Comparison of ENCODE assay signal across 1 cellular context in the genomic region with DNA sequence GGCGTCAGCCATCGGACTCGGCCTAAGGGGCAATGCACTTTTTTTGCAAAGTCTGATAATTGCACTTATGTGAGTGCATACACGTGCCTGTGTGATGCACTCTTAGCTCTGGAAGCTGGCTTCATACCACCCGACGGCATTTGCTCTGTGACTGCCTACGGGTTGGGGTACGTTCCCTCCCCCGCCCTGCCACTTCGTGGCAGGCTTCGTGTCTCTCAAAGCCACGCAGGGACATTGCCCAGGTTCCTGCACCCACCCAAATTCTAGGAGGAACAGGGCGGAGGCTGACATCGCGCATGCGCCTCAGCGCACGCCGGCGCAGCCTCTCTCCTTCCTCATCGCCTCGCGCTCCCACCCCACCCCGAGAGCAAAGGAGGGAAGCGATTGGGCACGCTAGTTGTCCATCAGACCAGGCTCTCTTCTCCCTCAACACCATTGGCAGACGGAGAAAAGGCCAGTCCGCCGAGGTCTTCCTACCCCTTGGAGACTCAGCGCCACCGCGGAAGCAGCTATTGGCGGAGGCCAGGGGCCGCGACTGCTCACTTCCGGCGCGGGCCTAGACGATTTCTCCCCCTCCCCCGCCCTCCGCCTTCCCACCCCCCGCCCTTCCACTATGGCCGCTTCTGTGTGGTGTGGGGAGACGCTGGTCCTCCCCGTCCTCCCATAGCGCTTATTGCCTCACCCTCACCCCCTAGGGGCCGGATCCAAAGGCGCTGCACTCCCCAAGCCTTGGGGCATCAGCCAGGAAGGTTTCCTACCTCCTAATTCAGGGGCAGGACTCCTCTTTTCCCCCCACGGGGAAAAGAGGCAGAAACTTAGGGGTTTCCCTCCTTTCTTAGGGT.
TF ChIP-seq lines count a peak whose summit lies in the region.

A gene with protein sequence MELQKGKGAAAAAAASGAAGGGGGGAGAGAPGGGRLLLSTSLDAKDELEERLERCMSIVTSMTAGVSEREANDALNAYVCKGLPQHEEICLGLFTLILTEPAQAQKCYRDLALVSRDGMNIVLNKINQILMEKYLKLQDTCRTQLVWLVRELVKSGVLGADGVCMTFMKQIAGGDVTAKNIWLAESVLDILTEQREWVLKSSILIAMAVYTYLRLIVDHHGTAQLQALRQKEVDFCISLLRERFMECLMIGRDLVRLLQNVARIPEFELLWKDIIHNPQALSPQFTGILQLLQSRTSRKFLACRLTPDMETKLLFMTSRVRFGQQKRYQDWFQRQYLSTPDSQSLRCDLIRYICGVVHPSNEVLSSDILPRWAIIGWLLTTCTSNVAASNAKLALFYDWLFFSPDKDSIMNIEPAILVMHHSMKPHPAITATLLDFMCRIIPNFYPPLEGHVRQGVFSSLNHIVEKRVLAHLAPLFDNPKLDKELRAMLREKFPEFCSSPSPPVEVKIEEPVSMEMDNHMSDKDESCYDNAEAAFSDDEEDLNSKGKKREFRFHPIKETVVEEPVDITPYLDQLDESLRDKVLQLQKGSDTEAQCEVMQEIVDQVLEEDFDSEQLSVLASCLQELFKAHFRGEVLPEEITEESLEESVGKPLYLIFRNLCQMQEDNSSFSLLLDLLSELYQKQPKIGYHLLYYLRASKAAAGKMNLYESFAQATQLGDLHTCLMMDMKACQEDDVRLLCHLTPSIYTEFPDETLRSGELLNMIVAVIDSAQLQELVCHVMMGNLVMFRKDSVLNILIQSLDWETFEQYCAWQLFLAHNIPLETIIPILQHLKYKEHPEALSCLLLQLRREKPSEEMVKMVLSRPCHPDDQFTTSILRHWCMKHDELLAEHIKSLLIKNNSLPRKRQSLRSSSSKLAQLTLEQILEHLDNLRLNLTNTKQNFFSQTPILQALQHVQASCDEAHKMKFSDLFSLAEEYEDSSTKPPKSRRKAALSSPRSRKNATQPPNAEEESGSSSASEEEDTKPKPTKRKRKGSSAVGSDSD (plus strand): TSS at position 588 of the 842 bp plus-strand sequence. CDS start 585 bp downstream, outside the sequence.

TF ChIP-seq in HepG2, 621 proteins besides CTCF, POLR2A, EP300 and RAD21 (continued from another document and continues in another):
- TF ChIP-seq, protein P1, sequence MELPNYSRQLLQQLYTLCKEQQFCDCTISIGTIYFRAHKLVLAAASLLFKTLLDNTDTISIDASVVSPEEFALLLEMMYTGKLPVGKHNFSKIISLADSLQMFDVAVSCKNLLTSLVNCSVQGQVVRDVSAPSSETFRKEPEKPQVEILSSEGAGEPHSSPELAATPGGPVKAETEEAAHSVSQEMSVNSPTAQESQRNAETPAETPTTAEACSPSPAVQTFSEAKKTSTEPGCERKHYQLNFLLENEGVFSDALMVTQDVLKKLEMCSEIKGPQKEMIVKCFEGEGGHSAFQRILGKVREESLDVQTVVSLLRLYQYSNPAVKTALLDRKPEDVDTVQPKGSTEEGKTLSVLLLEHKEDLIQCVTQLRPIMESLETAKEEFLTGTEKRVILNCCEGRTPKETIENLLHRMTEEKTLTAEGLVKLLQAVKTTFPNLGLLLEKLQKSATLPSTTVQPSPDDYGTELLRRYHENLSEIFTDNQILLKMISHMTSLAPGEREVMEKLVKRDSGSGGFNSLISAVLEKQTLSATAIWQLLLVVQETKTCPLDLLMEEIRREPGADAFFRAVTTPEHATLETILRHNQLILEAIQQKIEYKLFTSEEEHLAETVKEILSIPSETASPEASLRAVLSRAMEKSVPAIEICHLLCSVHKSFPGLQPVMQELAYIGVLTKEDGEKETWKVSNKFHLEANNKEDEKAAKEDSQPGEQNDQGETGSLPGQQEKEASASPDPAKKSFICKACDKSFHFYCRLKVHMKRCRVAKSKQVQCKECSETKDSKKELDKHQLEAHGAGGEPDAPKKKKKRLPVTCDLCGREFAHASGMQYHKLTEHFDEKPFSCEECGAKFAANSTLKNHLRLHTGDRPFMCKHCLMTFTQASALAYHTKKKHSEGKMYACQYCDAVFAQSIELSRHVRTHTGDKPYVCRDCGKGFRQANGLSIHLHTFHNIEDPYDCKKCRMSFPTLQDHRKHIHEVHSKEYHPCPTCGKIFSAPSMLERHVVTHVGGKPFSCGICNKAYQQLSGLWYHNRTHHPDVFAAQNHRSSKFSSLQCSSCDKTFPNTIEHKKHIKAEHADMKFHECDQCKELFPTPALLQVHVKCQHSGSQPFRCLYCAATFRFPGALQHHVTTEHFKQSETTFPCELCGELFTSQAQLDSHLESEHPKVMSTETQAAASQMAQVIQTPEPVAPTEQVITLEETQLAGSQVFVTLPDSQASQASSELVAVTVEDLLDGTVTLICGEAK (IDR thresholded peaks at IDR 0.05) = no peak
- TF ChIP-seq, protein P1 (CRISPR knock-in tag; IDR thresholded peaks at IDR 0.05) = 0 out of 2 replicates have a peak, but pooled peaks have one; percentile 29
- TF ChIP-seq SAFB2 (CRISPR knock-in tag; IDR thresholded peaks at IDR 0.05; ENCODE audit: borderline replicate concordance, low read depth) = peak; percentile 67; the same call in 1 of the 2 replicates
- peak; percentile 66 for TF ChIP-seq ZNF605 (CRISPR knock-in tag; IDR thresholded peaks at IDR 0.05)
- peak; percentile 81 for TF ChIP-seq GATAD1 (CRISPR knock-in tag; IDR thresholded peaks at IDR 0.05)
- 0 out of 2 replicates have a peak, but pooled peaks have one; percentile 60 for TF ChIP-seq ZNF567 (CRISPR knock-in tag; IDR thresholded peaks at IDR 0.05; ENCODE audit: borderline replicate concordance)
- TF ChIP-seq, protein P2, sequence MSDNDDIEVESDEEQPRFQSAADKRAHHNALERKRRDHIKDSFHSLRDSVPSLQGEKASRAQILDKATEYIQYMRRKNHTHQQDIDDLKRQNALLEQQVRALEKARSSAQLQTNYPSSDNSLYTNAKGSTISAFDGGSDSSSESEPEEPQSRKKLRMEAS (IDR thresholded peaks at IDR 0.05) = peak; percentile 74; the same call in 1 of the 2 replicates
- peak; percentile 21; the same call in 1 of the 2 replicates for TF ChIP-seq KDM2A (CRISPR knock-in tag; IDR thresholded peaks at IDR 0.05; ENCODE audit: borderline replicate concordance, low read depth)
- TF ChIP-seq ZFP90 (CRISPR knock-in tag; IDR thresholded peaks at IDR 0.05; ENCODE audit: borderline replicate concordance) = 0 out of 2 replicates have a peak, but pooled peaks have one; percentile 47
- peak; percentile 40; the same call in 1 of the 2 replicates for TF ChIP-seq GATA4 (IDR thresholded peaks at IDR 0.05; ENCODE audit: borderline replicate concordance, low read depth)
- TF ChIP-seq ZNF781 (CRISPR knock-in tag; IDR thresholded peaks at IDR 0.05; ENCODE audit: borderline replicate concordance, not compliant biosample characterization) = no peak
- 0 out of 2 replicates have a peak, but pooled peaks have one; percentile 30 for TF ChIP-seq CBFB (CRISPR knock-in tag; IDR thresholded peaks at IDR 0.05)
- 0 out of 2 replicates have a peak, but pooled peaks have one; percentile 51 for TF ChIP-seq MTF2 (CRISPR knock-in tag; IDR thresholded peaks at IDR 0.05; ENCODE audit: borderline replicate concordance)
- peak; percentile 90 for TF ChIP-seq ELF1 (CRISPR knock-in tag; IDR thresholded peaks at IDR 0.05)
- TF ChIP-seq, protein P3, sequence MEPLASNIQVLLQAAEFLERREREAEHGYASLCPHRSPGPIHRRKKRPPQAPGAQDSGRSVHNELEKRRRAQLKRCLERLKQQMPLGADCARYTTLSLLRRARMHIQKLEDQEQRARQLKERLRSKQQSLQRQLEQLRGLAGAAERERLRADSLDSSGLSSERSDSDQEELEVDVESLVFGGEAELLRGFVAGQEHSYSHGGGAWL (CRISPR knock-in tag; IDR thresholded peaks at IDR 0.05) = peak; percentile 33; the same call in 1 of the 2 replicates
- TF ChIP-seq, protein P4, sequence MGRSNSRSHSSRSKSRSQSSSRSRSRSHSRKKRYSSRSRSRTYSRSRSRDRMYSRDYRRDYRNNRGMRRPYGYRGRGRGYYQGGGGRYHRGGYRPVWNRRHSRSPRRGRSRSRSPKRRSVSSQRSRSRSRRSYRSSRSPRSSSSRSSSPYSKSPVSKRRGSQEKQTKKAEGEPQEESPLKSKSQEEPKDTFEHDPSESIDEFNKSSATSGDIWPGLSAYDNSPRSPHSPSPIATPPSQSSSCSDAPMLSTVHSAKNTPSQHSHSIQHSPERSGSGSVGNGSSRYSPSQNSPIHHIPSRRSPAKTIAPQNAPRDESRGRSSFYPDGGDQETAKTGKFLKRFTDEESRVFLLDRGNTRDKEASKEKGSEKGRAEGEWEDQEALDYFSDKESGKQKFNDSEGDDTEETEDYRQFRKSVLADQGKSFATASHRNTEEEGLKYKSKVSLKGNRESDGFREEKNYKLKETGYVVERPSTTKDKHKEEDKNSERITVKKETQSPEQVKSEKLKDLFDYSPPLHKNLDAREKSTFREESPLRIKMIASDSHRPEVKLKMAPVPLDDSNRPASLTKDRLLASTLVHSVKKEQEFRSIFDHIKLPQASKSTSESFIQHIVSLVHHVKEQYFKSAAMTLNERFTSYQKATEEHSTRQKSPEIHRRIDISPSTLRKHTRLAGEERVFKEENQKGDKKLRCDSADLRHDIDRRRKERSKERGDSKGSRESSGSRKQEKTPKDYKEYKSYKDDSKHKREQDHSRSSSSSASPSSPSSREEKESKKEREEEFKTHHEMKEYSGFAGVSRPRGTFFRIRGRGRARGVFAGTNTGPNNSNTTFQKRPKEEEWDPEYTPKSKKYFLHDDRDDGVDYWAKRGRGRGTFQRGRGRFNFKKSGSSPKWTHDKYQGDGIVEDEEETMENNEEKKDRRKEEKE (IDR thresholded peaks at IDR 0.05) = no peak
- TF ChIP-seq, protein P5, sequence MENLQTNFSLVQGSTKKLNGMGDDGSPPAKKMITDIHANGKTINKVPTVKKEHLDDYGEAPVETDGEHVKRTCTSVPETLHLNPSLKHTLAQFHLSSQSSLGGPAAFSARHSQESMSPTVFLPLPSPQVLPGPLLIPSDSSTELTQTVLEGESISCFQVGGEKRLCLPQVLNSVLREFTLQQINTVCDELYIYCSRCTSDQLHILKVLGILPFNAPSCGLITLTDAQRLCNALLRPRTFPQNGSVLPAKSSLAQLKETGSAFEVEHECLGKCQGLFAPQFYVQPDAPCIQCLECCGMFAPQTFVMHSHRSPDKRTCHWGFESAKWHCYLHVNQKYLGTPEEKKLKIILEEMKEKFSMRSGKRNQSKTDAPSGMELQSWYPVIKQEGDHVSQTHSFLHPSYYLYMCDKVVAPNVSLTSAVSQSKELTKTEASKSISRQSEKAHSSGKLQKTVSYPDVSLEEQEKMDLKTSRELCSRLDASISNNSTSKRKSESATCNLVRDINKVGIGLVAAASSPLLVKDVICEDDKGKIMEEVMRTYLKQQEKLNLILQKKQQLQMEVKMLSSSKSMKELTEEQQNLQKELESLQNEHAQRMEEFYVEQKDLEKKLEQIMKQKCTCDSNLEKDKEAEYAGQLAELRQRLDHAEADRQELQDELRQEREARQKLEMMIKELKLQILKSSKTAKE (CRISPR knock-in tag; IDR thresholded peaks at IDR 0.05; ENCODE audit: borderline replicate concordance) = no peak
- TF ChIP-seq ZBTB42 (CRISPR knock-in tag; IDR thresholded peaks at IDR 0.05) = 0 out of 2 replicates have a peak, but pooled peaks have one; percentile 5
- TF ChIP-seq ZMYM4 (CRISPR knock-in tag; IDR thresholded peaks at IDR 0.05) = peak; percentile 71
- peak; percentile 79 for TF ChIP-seq KAT8 (CRISPR knock-in tag; IDR thresholded peaks at IDR 0.05)
- TF ChIP-seq, protein P6, sequence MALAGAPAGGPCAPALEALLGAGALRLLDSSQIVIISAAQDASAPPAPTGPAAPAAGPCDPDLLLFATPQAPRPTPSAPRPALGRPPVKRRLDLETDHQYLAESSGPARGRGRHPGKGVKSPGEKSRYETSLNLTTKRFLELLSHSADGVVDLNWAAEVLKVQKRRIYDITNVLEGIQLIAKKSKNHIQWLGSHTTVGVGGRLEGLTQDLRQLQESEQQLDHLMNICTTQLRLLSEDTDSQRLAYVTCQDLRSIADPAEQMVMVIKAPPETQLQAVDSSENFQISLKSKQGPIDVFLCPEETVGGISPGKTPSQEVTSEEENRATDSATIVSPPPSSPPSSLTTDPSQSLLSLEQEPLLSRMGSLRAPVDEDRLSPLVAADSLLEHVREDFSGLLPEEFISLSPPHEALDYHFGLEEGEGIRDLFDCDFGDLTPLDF (CRISPR knock-in tag; IDR thresholded peaks at IDR 0.05) = 0 out of 2 replicates have a peak, but pooled peaks have one; percentile 21
- no peak; the same call in 1 of the 2 replicates for TF ChIP-seq REPIN1 (CRISPR knock-in tag; IDR thresholded peaks at IDR 0.05; ENCODE audit: borderline replicate concordance, low read depth)
- TF ChIP-seq, protein P7, sequence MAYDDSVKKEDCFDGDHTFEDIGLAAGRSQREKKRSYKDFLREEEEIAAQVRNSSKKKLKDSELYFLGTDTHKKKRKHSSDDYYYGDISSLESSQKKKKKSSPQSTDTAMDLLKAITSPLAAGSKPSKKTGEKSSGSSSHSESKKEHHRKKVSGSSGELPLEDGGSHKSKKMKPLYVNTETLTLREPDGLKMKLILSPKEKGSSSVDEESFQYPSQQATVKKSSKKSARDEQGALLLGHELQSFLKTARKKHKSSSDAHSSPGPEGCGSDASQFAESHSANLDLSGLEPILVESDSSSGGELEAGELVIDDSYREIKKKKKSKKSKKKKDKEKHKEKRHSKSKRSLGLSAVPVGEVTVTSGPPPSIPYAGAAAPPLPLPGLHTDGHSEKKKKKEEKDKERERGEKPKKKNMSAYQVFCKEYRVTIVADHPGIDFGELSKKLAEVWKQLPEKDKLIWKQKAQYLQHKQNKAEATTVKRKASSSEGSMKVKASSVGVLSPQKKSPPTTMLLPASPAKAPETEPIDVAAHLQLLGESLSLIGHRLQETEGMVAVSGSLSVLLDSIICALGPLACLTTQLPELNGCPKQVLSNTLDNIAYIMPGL (CRISPR knock-in tag; IDR thresholded peaks at IDR 0.05; ENCODE audit: borderline replicate concordance in 1 of 2, low read depth in 1 of 2) = peak; percentile 38 to 56; a peak in 3 of 4 replicates
- TF ChIP-seq ZNF44 (CRISPR knock-in tag; IDR thresholded peaks at IDR 0.05) = peak; percentile 76; the same call in 1 of the 2 replicates
